ENCODE assay signal across 2 cellular contexts in the genomic region with DNA sequence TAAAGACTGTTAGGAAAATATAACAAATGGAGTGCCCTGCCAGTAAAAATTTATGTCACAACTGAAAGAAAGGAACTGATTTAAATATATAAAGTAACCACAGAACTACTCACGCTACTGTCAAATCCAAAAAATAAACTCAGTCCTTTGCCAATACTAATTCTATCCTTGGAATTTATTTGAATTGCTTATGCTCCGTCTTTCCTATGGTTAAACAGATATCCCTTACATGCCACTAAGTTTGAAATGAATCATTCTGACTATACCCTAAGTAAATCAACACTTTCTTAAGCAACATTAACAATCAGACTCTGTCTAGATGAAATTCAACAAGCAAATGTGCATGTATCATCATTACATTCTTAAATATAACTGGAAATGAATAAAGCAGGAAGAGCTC.
TF ChIP-seq lines count a peak whose summit lies in the region.

No MANE protein-coding gene starts in this region.

TF ChIP-seq in SK-N-SH treated with all-trans-retinoic acid at 6 μM for 48 hours, 23 proteins besides CTCF, POLR2A, EP300 and RAD21:
- TF ChIP-seq, protein P1, sequence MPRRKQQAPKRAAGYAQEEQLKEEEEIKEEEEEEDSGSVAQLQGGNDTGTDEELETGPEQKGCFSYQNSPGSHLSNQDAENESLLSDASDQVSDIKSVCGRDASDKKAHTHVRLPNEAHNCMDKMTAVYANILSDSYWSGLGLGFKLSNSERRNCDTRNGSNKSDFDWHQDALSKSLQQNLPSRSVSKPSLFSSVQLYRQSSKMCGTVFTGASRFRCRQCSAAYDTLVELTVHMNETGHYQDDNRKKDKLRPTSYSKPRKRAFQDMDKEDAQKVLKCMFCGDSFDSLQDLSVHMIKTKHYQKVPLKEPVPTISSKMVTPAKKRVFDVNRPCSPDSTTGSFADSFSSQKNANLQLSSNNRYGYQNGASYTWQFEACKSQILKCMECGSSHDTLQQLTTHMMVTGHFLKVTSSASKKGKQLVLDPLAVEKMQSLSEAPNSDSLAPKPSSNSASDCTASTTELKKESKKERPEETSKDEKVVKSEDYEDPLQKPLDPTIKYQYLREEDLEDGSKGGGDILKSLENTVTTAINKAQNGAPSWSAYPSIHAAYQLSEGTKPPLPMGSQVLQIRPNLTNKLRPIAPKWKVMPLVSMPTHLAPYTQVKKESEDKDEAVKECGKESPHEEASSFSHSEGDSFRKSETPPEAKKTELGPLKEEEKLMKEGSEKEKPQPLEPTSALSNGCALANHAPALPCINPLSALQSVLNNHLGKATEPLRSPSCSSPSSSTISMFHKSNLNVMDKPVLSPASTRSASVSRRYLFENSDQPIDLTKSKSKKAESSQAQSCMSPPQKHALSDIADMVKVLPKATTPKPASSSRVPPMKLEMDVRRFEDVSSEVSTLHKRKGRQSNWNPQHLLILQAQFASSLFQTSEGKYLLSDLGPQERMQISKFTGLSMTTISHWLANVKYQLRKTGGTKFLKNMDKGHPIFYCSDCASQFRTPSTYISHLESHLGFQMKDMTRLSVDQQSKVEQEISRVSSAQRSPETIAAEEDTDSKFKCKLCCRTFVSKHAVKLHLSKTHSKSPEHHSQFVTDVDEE (CRISPR knock-in tag; IDR thresholded peaks at IDR 0.05), result no peak
- no peak for TF ChIP-seq SNAI2 (CRISPR knock-in tag; IDR thresholded peaks at IDR 0.05)
- TF ChIP-seq GLIS3 (CRISPR knock-in tag; IDR thresholded peaks at IDR 0.05), result no peak
- no peak for TF ChIP-seq ESRRG (CRISPR knock-in tag; IDR thresholded peaks at IDR 0.05)
- no peak for TF ChIP-seq BACH2 (CRISPR knock-in tag; IDR thresholded peaks at IDR 0.05; ENCODE audit: borderline replicate concordance)
- TF ChIP-seq, protein P2, sequence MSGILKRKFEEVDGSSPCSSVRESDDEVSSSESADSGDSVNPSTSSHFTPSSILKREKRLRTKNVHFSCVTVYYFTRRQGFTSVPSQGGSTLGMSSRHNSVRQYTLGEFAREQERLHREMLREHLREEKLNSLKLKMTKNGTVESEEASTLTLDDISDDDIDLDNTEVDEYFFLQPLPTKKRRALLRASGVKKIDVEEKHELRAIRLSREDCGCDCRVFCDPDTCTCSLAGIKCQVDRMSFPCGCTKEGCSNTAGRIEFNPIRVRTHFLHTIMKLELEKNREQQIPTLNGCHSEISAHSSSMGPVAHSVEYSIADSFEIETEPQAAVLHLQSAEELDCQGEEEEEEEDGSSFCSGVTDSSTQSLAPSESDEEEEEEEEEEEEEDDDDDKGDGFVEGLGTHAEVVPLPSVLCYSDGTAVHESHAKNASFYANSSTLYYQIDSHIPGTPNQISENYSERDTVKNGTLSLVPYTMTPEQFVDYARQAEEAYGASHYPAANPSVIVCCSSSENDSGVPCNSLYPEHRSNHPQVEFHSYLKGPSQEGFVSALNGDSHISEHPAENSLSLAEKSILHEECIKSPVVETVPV (CRISPR knock-in tag; IDR thresholded peaks at IDR 0.05), result no peak
- no peak for TF ChIP-seq ZFP30 (CRISPR knock-in tag; IDR thresholded peaks at IDR 0.05)

TF ChIP-seq in SK-N-SH, 30 proteins besides CTCF, POLR2A, EP300 and RAD21 (continued from another document):
- TF ChIP-seq, protein P3, sequence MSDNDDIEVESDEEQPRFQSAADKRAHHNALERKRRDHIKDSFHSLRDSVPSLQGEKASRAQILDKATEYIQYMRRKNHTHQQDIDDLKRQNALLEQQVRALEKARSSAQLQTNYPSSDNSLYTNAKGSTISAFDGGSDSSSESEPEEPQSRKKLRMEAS (IDR thresholded peaks at IDR 0.05; ENCODE audit: low read depth), result no peak
- TF ChIP-seq RXRA (IDR thresholded peaks at IDR 0.05; ENCODE audit: borderline replicate concordance, low read depth), result no peak
- no peak for TF ChIP-seq MXI1 (IDR thresholded peaks at IDR 0.05; ENCODE audit: low read depth, low read length)
- TF ChIP-seq EZH2phosphoT487 (IDR thresholded peaks at IDR 0.05; ENCODE audit: borderline replicate concordance, low read depth), result no peak
TF ChIP-seq in SK-N-SH: peak in this region for 0.
